ENCODE assay signal across 9 cellular contexts in genomic region chr13:83881917-83882625, GRCh38. TPM values are rescaled to one million over a fixed set of nuclear protein-coding genes. Genes with fewer than 3 reads are reported as not detected.
A peak's percentile ranks its signal among the peaks of the same experiment; 100 is the strongest.
DNase-seq lines count a peak whose midpoint lies in the region; ATAC-seq and TF ChIP-seq lines count a peak whose summit lies in the region.
"Had no signal": no experiment of that assay in that cellular context is flagged by ENCODE, and none has a peak within 500 bp of the region (broad histone marks: within the 10 kb centered on the region; RNA-seq: fewer than 3 reads in every experiment).

Gene SLITRK1 (minus strand): TSS chr13:83882474. CDS start chr13:83881507, 967 bp downstream.

- TF ChIP-seq CTCF in GM20000 (IDR thresholded peaks at IDR 0.05; ENCODE audit: extremely low read depth, missing control alignments) (no peak), mucosa of descending colon (IDR thresholded peaks at IDR 0.05) (no peak)

- peaks cover 57% of the 10 kb centered on the region for H3K27me3 ChIP-seq in ACC112 (ENCODE audit: insufficient read depth, low read length)
- peaks cover 11% of the 10 kb centered on the region for H3K27me3 ChIP-seq in NT2/D1 (ENCODE audit: insufficient read depth, insufficient read length)

- H3K36me3 ChIP-seq in ACC112 (ENCODE audit: insufficient read depth, low read length) (no peaks in the 10 kb centered on the region), NT2/D1 (ENCODE audit: insufficient read depth, insufficient read length, low read length) (no peaks in the 10 kb centered on the region), mucosa of descending colon (ENCODE audit: low read depth) (no peaks in the 10 kb centered on the region)
- H3K36me3 ChIP-seq: breast epithelium had no signal

- no peaks in the 10 kb centered on the region for H3K79me2 ChIP-seq in ACC112 (ENCODE audit: control insufficient read depth, insufficient read depth, low read length, unreplicated experiment)

- peak; percentile 10 for DNase-seq in GM20000 (ENCODE audit: low spot score)
- peak; percentile 84 for DNase-seq in NT2/D1 (ENCODE audit: low read depth, low spot score)
- peak; percentile 94 for DNase-seq in ecto neural progenitor cell (ENCODE audit: low spot score)
- DNase-seq in mucosa of descending colon, result peak in 2 of 3 donors; percentile 3 to 25
- DNase-seq in RKO (ENCODE audit: low spot score), result no peak
- no peak for DNase-seq in ureter (ENCODE audit: low spot score)
- no peak for DNase-seq in stimulated activated CD4-positive, alpha-beta T cell treated with anti-CD3 and anti-CD28 coated beads, Interleukin-2, amount 100 ng/mL, for 48 hours

- H3K27ac ChIP-seq in ACC112 (ENCODE audit: low read depth, low read length), result no peak within 1 kb of the TSS
- H3K27ac ChIP-seq: breast epithelium had no signal

- intact Hi-C loops in mucosa of descending colon (cut with DNase I, micrococcal nuclease), result no loop called here

- no peak within 1 kb of the TSS for H2AFZ ChIP-seq in ACC112 (ENCODE audit: low read length, unreplicated experiment)

- H3K9me3 ChIP-seq in NT2/D1 (ENCODE audit: insufficient read depth, low read length) (no peaks in the 10 kb centered on the region), mucosa of descending colon (peaks cover 8% of the 10 kb centered on the region)
- H3K9me3 ChIP-seq: breast epithelium had no signal

- H3K4me3 ChIP-seq in ACC112 (ENCODE audit: low read depth, low read length), result peak within 1 kb of the TSS; percentile 76
- peak within 1 kb of the TSS; percentile 53 for H3K4me3 ChIP-seq in NT2/D1 (ENCODE audit: insufficient read length, low read depth)
- no peak within 1 kb of the TSS for H3K4me3 ChIP-seq in mucosa of descending colon

- no peak within 1 kb of the TSS for H3K9ac ChIP-seq in NT2/D1 (ENCODE audit: insufficient read length, low read depth)

- no peak for ATAC-seq in mucosa of descending colon

- H3K4me1 ChIP-seq in ACC112 (ENCODE audit: control insufficient read depth, insufficient read depth, low read length, unreplicated experiment) (peaks cover 17% of the 10 kb centered on the region), NT2/D1 (ENCODE audit: insufficient read depth, insufficient read length) (no peaks in the 10 kb centered on the region), mucosa of descending colon (ENCODE audit: low read depth) (no peaks in the 10 kb centered on the region)
- H3K4me1 ChIP-seq: breast epithelium had no signal

RNA-seq across cellular contexts. Expression of gene SLITRK1, which starts in this region (rescaled TPM):
- total RNA-seq in mucosa of descending colon (under 1 TPM in 1 of 3 donors, not detected in 2; 0.06 TPM), ureter (not detected)
- total RNA-seq: breast epithelium had no signal

Comparison
In these comparisons a context has a peak if more than half of its experiments do, and no peak if none do; other contexts are left out.
1. Peak in DNase-seq in mucosa of descending colon; RNA of the gene not detected or under 1 TPM.
2. DNase-seq: peak in GM20000 (single experiment), NT2/D1 (single experiment) and ecto neural progenitor cell (single experiment); none in RKO (single experiment), ureter (single experiment) and stimulated activated CD4-positive, alpha-beta T cell treated with anti-CD3 and anti-CD28 coated beads, Interleukin-2, amount 100 ng/mL, for 48 hours (0 of 2).